Comparison of ENCODE assay signal across 1 cellular context in the genomic region with DNA sequence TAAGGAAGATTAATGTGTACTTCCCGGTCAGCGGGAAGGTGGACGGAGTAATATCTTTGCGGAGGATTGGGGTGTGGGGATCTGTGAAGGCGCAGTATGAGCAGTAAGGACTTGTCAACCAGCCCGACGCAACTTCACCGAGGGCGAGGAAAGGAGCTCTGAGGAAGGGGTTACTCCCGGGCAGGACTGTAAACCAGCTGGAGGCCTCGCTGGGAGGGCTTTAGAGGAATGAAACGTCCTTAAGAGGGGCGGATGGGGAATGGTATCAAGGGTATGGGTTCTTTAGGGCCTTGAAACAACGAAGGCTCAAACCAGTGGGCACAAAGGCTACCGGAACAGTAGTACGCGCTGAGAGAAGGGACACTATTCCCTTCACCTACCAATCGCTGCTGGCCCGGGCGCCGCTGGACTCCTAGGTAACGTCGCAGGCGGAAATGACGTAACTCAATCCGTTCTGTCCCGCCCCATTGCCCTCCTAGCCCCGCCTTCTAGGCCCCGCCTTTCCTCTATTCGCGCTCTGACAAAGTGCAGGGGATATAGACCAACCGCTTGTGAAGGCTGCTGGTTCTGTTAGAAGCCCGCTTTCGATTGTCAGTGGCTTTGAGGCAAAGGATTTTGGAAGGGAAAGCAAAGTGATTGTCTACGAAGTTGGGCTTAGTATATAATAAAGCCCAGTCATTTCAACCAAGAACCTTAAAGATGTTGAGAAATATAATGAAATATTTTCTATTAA.
TF ChIP-seq lines count a peak whose summit lies in the region.

Gene C11orf65, minus strand, starts transcription at position 439 of the 733 bp plus-strand sequence. CDS start 5,970 bp downstream, outside the sequence.

TF ChIP-seq in HEK293, 187 proteins besides CTCF, POLR2A, EP300 and RAD21 (continued from another document):
- TF ChIP-seq ZBTB6 (tag by site-specific recombination; IDR thresholded peaks at IDR 0.05), result no peak
- TF ChIP-seq KLF1 (tag by site-specific recombination; IDR thresholded peaks at IDR 0.05), result no peak
- 0 out of 2 replicates have a peak, but pooled peaks have one; percentile 44 for TF ChIP-seq INSM2 (tag by site-specific recombination; IDR thresholded peaks at IDR 0.05)
- TF ChIP-seq ZNF600 (tag by site-specific recombination; IDR thresholded peaks at IDR 0.05), result peak; percentile 81
- TF ChIP-seq, protein P1, sequence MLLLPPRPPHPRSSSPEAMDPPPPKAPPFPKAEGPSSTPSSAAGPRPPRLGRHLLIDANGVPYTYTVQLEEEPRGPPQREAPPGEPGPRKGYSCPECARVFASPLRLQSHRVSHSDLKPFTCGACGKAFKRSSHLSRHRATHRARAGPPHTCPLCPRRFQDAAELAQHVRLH (tag by site-specific recombination; IDR thresholded peaks at IDR 0.05), result peak; percentile 67; the same call in 1 of the 2 replicates
- TF ChIP-seq IKZF3 (tag by site-specific recombination; IDR thresholded peaks at IDR 0.05), result peak; percentile 35; the same call in 1 of the 2 replicates
- TF ChIP-seq PRDM4 (tag by site-specific recombination; IDR thresholded peaks at IDR 0.05), result peak; percentile 89
- TF ChIP-seq ZNF624 (tag by site-specific recombination; IDR thresholded peaks at IDR 0.05), result no peak
- peak; percentile 28; the same call in 1 of the 2 replicates for TF ChIP-seq ZNF24 (tag by site-specific recombination; IDR thresholded peaks at IDR 0.05)
- TF ChIP-seq ZNF2 (tag by site-specific recombination; IDR thresholded peaks at IDR 0.05), result 0 out of 2 replicates have a peak, but pooled peaks have one; percentile 40
- TF ChIP-seq SP3 (tag by site-specific recombination; IDR thresholded peaks at IDR 0.05), result peak; percentile 75
